In genomic region chr11:44006882-44007495, GRCh38 we compare ENCODE assay signal across 1 cellular context.
TF ChIP-seq lines count a peak whose summit lies in the region.

No MANE protein-coding gene starts in this region.

TF ChIP-seq in GM23338, 12 proteins besides CTCF, POLR2A, EP300 and RAD21 (continued from another document):
- TF ChIP-seq ZNF462 (CRISPR knock-in tag; IDR thresholded peaks at IDR 0.05) (no peak), EZH2 (IDR thresholded peaks at IDR 0.05; ENCODE audit: low read depth, unreplicated experiment) (no peak), ETS1 (IDR thresholded peaks at IDR 0.05) (no peak), CREB1 (CRISPR knock-in tag; IDR thresholded peaks at IDR 0.05; ENCODE audit: low read depth) (no peak), JUNB (IDR thresholded peaks at IDR 0.05; ENCODE audit: unreplicated experiment) (no peak), REST (IDR thresholded peaks at IDR 0.05; ENCODE audit: unreplicated experiment) (no peak), NANOG (IDR thresholded peaks at IDR 0.05; ENCODE audit: borderline replicate concordance) (no peak), ZNF331 (CRISPR knock-in tag; IDR thresholded peaks at IDR 0.05; ENCODE audit: low read depth) (no peak)
